10 cellular contexts compared by ENCODE assay signal in genomic region chr12:89468648-89469326, GRCh38. TPM values are rescaled to one million over a fixed set of nuclear protein-coding genes. Genes with fewer than 3 reads are reported as not detected.
A peak's percentile ranks its signal among the peaks of the same experiment; 100 is the strongest.
DNase-seq lines count a peak whose midpoint lies in the region; ATAC-seq and TF ChIP-seq lines count a peak whose summit lies in the region.
"Had no signal": no experiment of that assay in that cellular context is flagged by ENCODE, and none has a peak within 500 bp of the region (broad histone marks: within the 10 kb centered on the region; RNA-seq: fewer than 3 reads in every experiment).

No MANE protein-coding gene starts in this region.

- peaks cover 30% of the 10 kb centered on the region for H3F3A ChIP-seq in MM.1S (ENCODE audit: insufficient read depth, low read length)

- ATAC-seq in GM18868 (IDR thresholded peaks at IDR 0.05; ENCODE audit: unreplicated experiment) (peak; percentile 63), HG02571 (IDR thresholded peaks at IDR 0.05; ENCODE audit: unreplicated experiment) (peak; percentile 82), naive B cell (ENCODE audit: low read depth in 2 of 2) (peak; percentile 93)

- peak overlapping the region; percentile 56 to 90 (median 83) for H3K4me3 Mint-ChIP-seq in naive B cell
- H3K4me3 Mint-ChIP-seq in chondrocyte (ENCODE audit: unreplicated experiment) = no peak overlapping the region
- H3K4me3 Mint-ChIP-seq in endothelial cell (ENCODE audit: unreplicated experiment) = no peak overlapping the region

- intact Hi-C loops in prostate gland (cut with DNase I) = no loop called here

- H2AFZ ChIP-seq in MM.1S (ENCODE audit: low read length) = no peak overlapping the region

- H3K4me2 ChIP-seq in MM.1S (ENCODE audit: low read depth, low read length) = peak overlapping the region; percentile 85

- peak overlapping the region; percentile 78 to 94 (median 88) for H3K27ac Mint-ChIP-seq in naive B cell
- H3K27ac Mint-ChIP-seq in chondrocyte (ENCODE audit: unreplicated experiment) = no peak overlapping the region
- H3K27ac Mint-ChIP-seq in endothelial cell (ENCODE audit: unreplicated experiment) = no peak overlapping the region

- H4K20me1 ChIP-seq in MM.1S (ENCODE audit: insufficient read depth, low read length) = no peaks in the 10 kb centered on the region

- H3K4me3 ChIP-seq in MM.1S (ENCODE audit: low read length) (peak overlapping the region; percentile 32), prostate gland (no peak overlapping the region)
- H3K4me3 ChIP-seq: skin epidermis had no signal

- peaks cover 13% of the 10 kb centered on the region; the same call in 1 of the 2 replicates for H3K79me2 ChIP-seq in MM.1S (ENCODE audit: low read length)

- H3K27me3 ChIP-seq in MM.1S (replicated peaks; ENCODE audit: insufficient read depth, low read length) (no peaks in the 10 kb centered on the region), prostate gland (replicated peaks; ENCODE audit: insufficient read depth) (no peaks in the 10 kb centered on the region)

- H3K9me3 ChIP-seq in MM.1S (replicated peaks; ENCODE audit: insufficient read depth, low read length) = no peaks in the 10 kb centered on the region
- no peaks in the 10 kb centered on the region for H3K9me3 ChIP-seq in prostate gland

- TF ChIP-seq CTCF in MM.1S (IDR thresholded peaks at IDR 0.05; ENCODE audit: low read length) = no peak
- TF ChIP-seq CTCF in prostate gland (IDR thresholded peaks at IDR 0.05) = no peak
- no peak for TF ChIP-seq CTCF in chondrocyte (IDR thresholded peaks at IDR 0.05)
- TF ChIP-seq CTCF in endothelial cell (IDR thresholded peaks at IDR 0.05; ENCODE audit: unreplicated experiment) = no peak

- peak overlapping the region; percentile 49; the same call in 1 of the 2 replicates for H3K9ac ChIP-seq in MM.1S (ENCODE audit: low read length)

- WGBS in prostate gland = 93% methylated on average over 4 of the region's 4 CpGs

- H3K36me3 ChIP-seq in MM.1S (replicated peaks; ENCODE audit: insufficient read depth, low read length) (no peaks in the 10 kb centered on the region), prostate gland (no peaks in the 10 kb centered on the region)

- TF ChIP-seq POLR2A in prostate gland (IDR thresholded peaks at IDR 0.05) = no peak

- no peaks in the 10 kb centered on the region for H3K27me3 Mint-ChIP-seq in naive B cell
- no peaks in the 10 kb centered on the region for H3K27me3 Mint-ChIP-seq in chondrocyte (ENCODE audit: low read depth)
- no peaks in the 10 kb centered on the region for H3K27me3 Mint-ChIP-seq in endothelial cell (ENCODE audit: unreplicated experiment)

- H3K36me3 Mint-ChIP-seq in naive B cell (peaks cover 0 to 3% of the 10 kb centered on the region in 2 donors), chondrocyte (ENCODE audit: low read depth) (no peaks in the 10 kb centered on the region), endothelial cell (ENCODE audit: low read depth, unreplicated experiment) (no peaks in the 10 kb centered on the region)

- H3K9me3 Mint-ChIP-seq in naive B cell = no peaks in the 10 kb centered on the region
- no peaks in the 10 kb centered on the region for H3K9me3 Mint-ChIP-seq in chondrocyte (ENCODE audit: low read depth)
- H3K9me3 Mint-ChIP-seq in endothelial cell (ENCODE audit: unreplicated experiment) = no peaks in the 10 kb centered on the region

- H3K27ac ChIP-seq in MM.1S (ENCODE audit: low read length) (peak overlapping the region; percentile 78), prostate gland (no peak overlapping the region)

- H3K4me1 ChIP-seq in MM.1S (ENCODE audit: low read length) (peaks cover 57% of the 10 kb centered on the region), prostate gland (replicated peaks) (no peaks in the 10 kb centered on the region)

- DNase-seq in MM.1S (peak; percentile 72), naive B cell (peak; percentile 47), prostate gland (ENCODE audit: low spot score) (no peak), chondrocyte (ENCODE audit: low spot score) (no peak), endothelial cell (ENCODE audit: low spot score) (no peak), iPS-NIHi11 (ENCODE audit: low spot score) (no peak)
- DNase-seq: glutamatergic neuron had no signal

- H3K4me1 Mint-ChIP-seq in naive B cell (peaks cover 18 to 46% (median 37%) of the 10 kb centered on the region in 3 donors), chondrocyte (ENCODE audit: low read depth) (peaks cover 19% of the 10 kb centered on the region), endothelial cell (ENCODE audit: unreplicated experiment) (no peaks in the 10 kb centered on the region)

- no peaks in the 10 kb centered on the region for H3K9me2 ChIP-seq in MM.1S (replicated peaks; ENCODE audit: insufficient read depth, low read length)

RNA-seq across cellular contexts. Expression of gene GALNT4, which starts 55.8 kb away (rescaled TPM):
- polyA plus RNA-seq in naive B cell (ENCODE audit: low read depth in 6 of 6) = 1 to 10 TPM in 5 of 6 donors, not detected in 1; 2.7 to 8.1 (median 6.6) TPM
- total RNA-seq in prostate gland (1 to 10 TPM; 4.1 to 8.4 TPM), chondrocyte (3.6 to 4.9 TPM (median 3.9 TPM) in 3 replicates), endothelial cell (ENCODE audit: unreplicated experiment) (5.7 TPM)

RNA-seq across cellular contexts. Expression of gene POC1B, which starts 57.1 kb away (rescaled TPM):
- 10 to 100 TPM; 41.2 to 65.8 (median 45.1) TPM for polyA plus RNA-seq in naive B cell (ENCODE audit: low read depth in 6 of 6)
- total RNA-seq in prostate gland (10 to 100 TPM; 11.1 to 15.8 TPM), chondrocyte (10.4 to 12.2 TPM (median 11.0 TPM) in 3 replicates), endothelial cell (ENCODE audit: unreplicated experiment) (22.7 TPM)

Comparison
In these comparisons a context has a peak if more than half of its experiments do, and no peak if none do; other contexts are left out.
1. DNase-seq: peak in MM.1S (single experiment) and naive B cell (single experiment); none in prostate gland (single experiment), chondrocyte (single experiment), endothelial cell (single experiment) and iPS-NIHi11 (single experiment).
2. H3K27ac Mint-ChIP-seq: peak in naive B cell (6 of 6); none in chondrocyte (single experiment) and endothelial cell (single experiment).
3. H3K4me3 Mint-ChIP-seq: peak in naive B cell (8 of 8); none in chondrocyte (single experiment) and endothelial cell (single experiment).
4. Peak in every context shown above with its lines, with median percentiles within 50 percentile points of each other: ATAC-seq.